16 cellular contexts compared by ENCODE assay signal in the genomic region with DNA sequence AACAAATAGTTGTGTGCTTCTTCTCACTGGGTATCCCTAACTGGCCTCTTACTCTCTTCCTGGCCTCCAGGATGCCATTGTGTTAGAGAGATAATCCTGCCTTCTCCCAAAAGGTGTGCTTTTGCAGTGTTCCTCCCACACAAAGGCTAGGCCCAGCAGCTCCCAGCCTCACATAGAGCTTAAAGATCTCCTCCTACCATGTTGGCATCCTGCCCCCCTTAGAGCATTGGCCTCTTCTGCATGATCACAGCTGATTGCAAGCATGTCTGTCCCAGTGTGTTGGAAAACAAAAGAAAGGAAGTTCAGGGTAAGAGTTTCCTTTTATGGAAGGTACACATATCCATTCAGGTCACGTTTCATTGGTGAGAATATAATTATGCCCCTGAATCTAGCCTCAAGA.
DNase-seq lines count a peak whose midpoint lies in the region; ATAC-seq, FAIRE-seq and TF ChIP-seq lines count a peak whose summit lies in the region.
"Had no signal": no experiment of that assay in that cellular context is flagged by ENCODE, and none has a peak within 500 bp of the region (broad histone marks: within the 10 kb centered on the region; RNA-seq: fewer than 3 reads in every experiment).

No MANE protein-coding gene starts in this region.

- no peak overlapping the region for H4K5ac ChIP-seq in H1 (ENCODE audit: insufficient read length, low read depth, low read length)

- DNase-seq in DMS153 treated with DMSO at 0.1 percent for 48 hours (lab: John Stamatoyannopoulos, UW; ENCODE audit: unreplicated experiment), result peak; percentile 34
- peak; percentile 54 for DNase-seq in NCI-H2029 (lab: John Stamatoyannopoulos, UW)
- no peak for DNase-seq in H1 (ENCODE audit: low read depth in 1 of 2, low spot score in 2 of 2)
- DNase-seq in neural progenitor cell (ENCODE audit: low spot score), result peak; percentile 63
- no peak for DNase-seq in PC-3
- no peak for DNase-seq in activated naive CD4-positive, alpha-beta T cell treated with anti-CD3 and anti-CD28 coated beads, Interleukin-2, amount 50 U/mL, for 16 hours
- DNase-seq in T-helper 2 cell, result no peak
- DNase-seq: CD8-positive, alpha-beta memory T cell; NCI-H146; NCI-H2227 treated with DMSO at 0.1 percent for 48 hours; NCI-H524 treated with DMSO at 0.1 percent for 48 hours had no signal

- H3K27ac Mint-ChIP-seq in neural progenitor cell, result peak overlapping the region; percentile 83
- H3K27ac Mint-ChIP-seq: CD8-positive, alpha-beta memory T cell had no signal

- no peak for TF ChIP-seq RAD21 in H1 (IDR thresholded peaks at IDR 0.05 in 1 of 2, conservative IDR thresholded peaks at IDR 0.05 in 1 of 2; ENCODE audit: low read depth in 2 of 2, low read length in 2 of 2)

- peaks cover 17% of the 10 kb centered on the region for H3K9me3 Mint-ChIP-seq in neural progenitor cell

- TF ChIP-seq POLR2A in H1 (IDR thresholded peaks at IDR 0.05; ENCODE audit: control extremely low read depth in 1 of 2, low read depth in 2 of 2, low read length in 2 of 2), result no peak

- H3K27ac ChIP-seq in H1 (ENCODE audit: low read depth, low read length), result no peak overlapping the region
- H3K27ac ChIP-seq in neural progenitor cell, result no peak overlapping the region
- H3K27ac ChIP-seq in PC-3 (ENCODE audit: low read length), result no peak overlapping the region
- H3K27ac ChIP-seq: SK-N-MC had no signal

- H2AFZ ChIP-seq in H1 (ENCODE audit: low read length) (no peak overlapping the region), neural progenitor cell (replicated peaks) (no peak overlapping the region), PC-3 (ENCODE audit: low read length) (no peak overlapping the region)

- FAIRE-seq in H1 (lab: Jason Lieb, UNC), result peak; percentile 32

- TF ChIP-seq EP300 in H1 (IDR thresholded peaks at IDR 0.05; ENCODE audit: borderline replicate concordance in 1 of 2, low read depth in 2 of 2, low read length in 2 of 2), result no peak

- H3K27me3 Mint-ChIP-seq in neural progenitor cell (ENCODE audit: insufficient read depth, low read depth), result peaks cover 2% of the 10 kb centered on the region
- H3K27me3 Mint-ChIP-seq: CD8-positive, alpha-beta memory T cell had no signal

- POLR2A ChIA-PET in H1 (lab: Charles Lee; ENCODE audit: partially characterized antibody) (no interaction called here), PC-3 (lab: Charles Lee; ENCODE audit: unreplicated experiment) (no interaction called here)

- H3K4me1 Mint-ChIP-seq in neural progenitor cell, result peaks cover 26% of the 10 kb centered on the region
- H3K4me1 Mint-ChIP-seq: CD8-positive, alpha-beta memory T cell; IgD-negative memory B cell had no signal

- no peak overlapping the region for H2BK120ac ChIP-seq in H1 (replicated peaks; ENCODE audit: low read depth, low read length)

- no TSS peak for BruUV-seq in PC-3 (replicated peaks; lab: Mats Ljungman, UMichigan)

- H3K4me2 ChIP-seq in H1 (ENCODE audit: insufficient read depth in 1 of 2, low read depth in 2 of 2, low read length in 2 of 2), result 0 out of 4 replicates have a peak overlapping the region, but pooled peaks of 1 of the 2 experiments have one; percentile 17
- H3K4me2 ChIP-seq in neural progenitor cell, result peak overlapping the region; percentile 52
- H3K4me2 ChIP-seq in PC-3 (ENCODE audit: low read length), result no peak overlapping the region

- peaks cover 14% of the 10 kb centered on the region for H3K36me3 Mint-ChIP-seq in neural progenitor cell
- H3K36me3 Mint-ChIP-seq: IgD-negative memory B cell had no signal

- H3K18ac ChIP-seq in H1 (ENCODE audit: extremely low read depth, low read length), result no peak overlapping the region

- H3K27me3 ChIP-seq in H1 (replicated peaks in 1 of 4; ENCODE audit: control insufficient read depth in 3 of 4, extremely low read depth in 1 of 4, insufficient read depth in 3 of 4, low read length in 3 of 4) (no peaks in the 10 kb centered on the region), neural progenitor cell (no peaks in the 10 kb centered on the region), PC-3 (ENCODE audit: low read length) (no peaks in the 10 kb centered on the region)

- no peak overlapping the region for H3K14ac ChIP-seq in H1 (ENCODE audit: insufficient read length)

- H3K4me3 ChIP-seq in H1 (ENCODE audit: extremely low read depth in 1 of 4, insufficient read depth in 2 of 4, low read depth in 3 of 4, low read length in 4 of 4) (no peak overlapping the region), neural progenitor cell (no peak overlapping the region), PC-3 (ENCODE audit: low read length) (no peak overlapping the region)
- H3K4me3 ChIP-seq: SK-N-MC had no signal

- H3K36me3 ChIP-seq in H1 (ENCODE audit: control insufficient read depth in 2 of 4, insufficient read depth in 4 of 4, low read length in 3 of 4), result no peaks in the 10 kb centered on the region; a peak in 1 of 8 replicates
- no peaks in the 10 kb centered on the region for H3K36me3 ChIP-seq in neural progenitor cell
- H3K36me3 ChIP-seq in PC-3 (ENCODE audit: low read depth, low read length), result no peaks in the 10 kb centered on the region

- no peaks in the 10 kb centered on the region for H3K9me2 ChIP-seq in PC-3 (replicated peaks; ENCODE audit: low read length)

- H3K56ac ChIP-seq in H1 (replicated peaks; ENCODE audit: insufficient read length, low read depth, low read length), result no peak overlapping the region

- TF ChIP-seq CTCF in H1 (IDR thresholded peaks at IDR 0.05; ENCODE audit: control extremely low read depth in 1 of 3, insufficient read depth in 1 of 3, low read depth in 1 of 3, low read length in 3 of 3) (no peak), neural progenitor cell (IDR thresholded peaks at IDR 0.05) (no peak), PC-3 (conservative IDR thresholded peaks at IDR 0.05; ENCODE audit: low read depth, low read length) (no peak)

- CTCF ChIA-PET in H1 (lab: Charles Lee; ENCODE audit: partially characterized antibody) (interaction anchor here (0.5 to 0.7 kb wide), 2 partner anchors 65 to 339 kb away, joined by 3 to 4 read pairs; no protein-coding TSS in a partner anchor), PC-3 (lab: Charles Lee) (no interaction called here)

- no peak overlapping the region for H3K23ac ChIP-seq in H1 (ENCODE audit: insufficient read length)

- H2BK20ac ChIP-seq in H1 (ENCODE audit: low read length), result no peak overlapping the region

- no peak overlapping the region for H4K8ac ChIP-seq in H1 (ENCODE audit: extremely low read depth, insufficient read depth, low read length)

- H3F3A ChIP-seq in neural progenitor cell (ENCODE audit: low read depth) (peaks cover 10% of the 10 kb centered on the region), PC-3 (ENCODE audit: low read length, unreplicated experiment) (no peaks in the 10 kb centered on the region)

- no peak for ATAC-seq in PC-3
- ATAC-seq: HCT116, Panc1, Right ventricle myocardium inferior had no signal

- H3K4me3 Mint-ChIP-seq in neural progenitor cell, result no peak overlapping the region
- H3K4me3 Mint-ChIP-seq: CD8-positive, alpha-beta memory T cell; IgD-negative memory B cell had no signal

- no peaks in the 10 kb centered on the region; a peak in 1 of 7 replicates for H3K4me1 ChIP-seq in H1 (replicated peaks in 1 of 4; ENCODE audit: control insufficient read depth in 3 of 4, insufficient read depth in 4 of 4, low read length in 3 of 4)
- H3K4me1 ChIP-seq in neural progenitor cell, result peaks cover 36% of the 10 kb centered on the region
- H3K4me1 ChIP-seq in PC-3 (ENCODE audit: insufficient read depth, low read length), result no peaks in the 10 kb centered on the region

- H4K20me1 ChIP-seq in H1 (replicated peaks in 1 of 2; ENCODE audit: control insufficient read depth in 1 of 2, insufficient read depth in 2 of 2, low read length in 2 of 2) (no peaks in the 10 kb centered on the region), neural progenitor cell (ENCODE audit: low read depth) (no peaks in the 10 kb centered on the region), PC-3 (ENCODE audit: low read length) (no peaks in the 10 kb centered on the region)

- no peak overlapping the region for H2BK15ac ChIP-seq in H1 (ENCODE audit: low read length)

- intact Hi-C loops in PC-3 (cut with micrococcal nuclease), result no loop called here

- H3K79me2 ChIP-seq in H1 (ENCODE audit: control insufficient read depth in 1 of 2, insufficient read depth in 2 of 2, low read length in 2 of 2) (no peaks in the 10 kb centered on the region), neural progenitor cell (ENCODE audit: low read depth) (no peaks in the 10 kb centered on the region), PC-3 (ENCODE audit: low read length) (no peaks in the 10 kb centered on the region)

- no peak overlapping the region for H4K91ac ChIP-seq in H1 (replicated peaks; ENCODE audit: insufficient read length, low read length)

- H3K4ac ChIP-seq in H1 (replicated peaks; ENCODE audit: insufficient read length, low read depth, low read length), result no peak overlapping the region

- no peak overlapping the region for H2BK5ac ChIP-seq in H1 (ENCODE audit: low read depth, low read length)

- H2AK5ac ChIP-seq in H1 (ENCODE audit: low read depth, low read length), result no peak overlapping the region

- H3K9me3 ChIP-seq in H1 (ENCODE audit: insufficient read depth in 2 of 2, low read depth in 1 of 2, low read length in 1 of 2), result no peaks in the 10 kb centered on the region
- H3K9me3 ChIP-seq in neural progenitor cell (ENCODE audit: low read depth), result no peaks in the 10 kb centered on the region
- H3K9me3 ChIP-seq in PC-3 (ENCODE audit: low read length), result no peaks in the 10 kb centered on the region

- H3K9ac ChIP-seq in H1 (replicated peaks in 1 of 4; ENCODE audit: extremely low read depth in 1 of 4, low read depth in 3 of 4, low read length in 3 of 4), result no peak overlapping the region
- no peak overlapping the region for H3K9ac ChIP-seq in neural progenitor cell
- no peak overlapping the region for H3K9ac ChIP-seq in PC-3 (ENCODE audit: low read length)

- WGBS in H1 (ENCODE audit: extremely low coverage in 1 of 2, insufficient coverage in 1 of 2, insufficient read length in 1 of 2, insufficient replicate concordance in 2 of 2, low coverage in 1 of 2, low lambda C conversion rate in 2 of 2, missing lambda C conversion rate in 1 of 2), 2 experiments, result 79% methylated on average over 1 of the region's 1 CpG; no CpG with 5 or more reads in 1 of the 2 experiments

- H3K23me2 ChIP-seq in H1 (ENCODE audit: low read depth, low read length), result no peaks in the 10 kb centered on the region

- no peak overlapping the region for H2BK12ac ChIP-seq in H1 (ENCODE audit: low read depth, low read length)

- no peaks in the 10 kb centered on the region for H3K79me1 ChIP-seq in H1 (ENCODE audit: low read depth, low read length)

TF ChIP-seq in H1, 55 proteins besides CTCF, POLR2A, EP300 and RAD21 (continues in another document):
- no peak for TF ChIP-seq TBP (IDR thresholded peaks at IDR 0.05; ENCODE audit: low read depth, low read length)
- no peak for TF ChIP-seq TAF1 (IDR thresholded peaks at IDR 0.05; ENCODE audit: low read depth, low read length)
- TF ChIP-seq KDM5A (IDR thresholded peaks at IDR 0.05; ENCODE audit: low read length), result no peak

Comparison
In these comparisons a context has a peak if more than half of its experiments do, and no peak if none do; other contexts are left out.
1. DNase-seq: peak in DMS153 treated with DMSO at 0.1 percent for 48 hours (single experiment), NCI-H2029 (single experiment) and neural progenitor cell (single experiment); none in H1 (0 of 2), PC-3 (single experiment), activated naive CD4-positive, alpha-beta T cell treated with anti-CD3 and anti-CD28 coated beads, Interleukin-2, amount 50 U/mL, for 16 hours (single experiment) and T-helper 2 cell (0 of 5).